Comparison of ENCODE assay signal across 9 cellular contexts in genomic region chr1:28508435-28508754, GRCh38. TPM values are rescaled to one million over a fixed set of nuclear protein-coding genes. Genes with fewer than 3 reads are reported as not detected.
A peak's percentile ranks its signal among the peaks of the same experiment; 100 is the strongest.
DNase-seq lines count a peak whose midpoint lies in the region; ATAC-seq and TF ChIP-seq lines count a peak whose summit lies in the region.
"Had no signal": no experiment of that assay in that cellular context is flagged by ENCODE, and none has a peak within 500 bp of the region (broad histone marks: within the 10 kb centered on the region; RNA-seq: fewer than 3 reads in every experiment).

No MANE protein-coding gene starts in this region.

- H3K27me3 ChIP-seq in iPS-20b (ENCODE audit: insufficient read depth, low read length), result no peaks in the 10 kb centered on the region
- no peaks in the 10 kb centered on the region for H3K27me3 ChIP-seq in tibial nerve

- H3K36me3 ChIP-seq in iPS-20b (ENCODE audit: insufficient read depth, low read depth, low read length), result peaks cover 62% of the 10 kb centered on the region
- peaks cover 0 to 58% (median 0%) of the 10 kb centered on the region in 3 donors for H3K36me3 ChIP-seq in tibial nerve

- TF ChIP-seq POLR2A in tibial nerve (IDR thresholded peaks at IDR 0.05), result no peak

- H3K4me3 ChIP-seq in iPS-20b (ENCODE audit: low read length) (peak overlapping the region; percentile 97), tibial nerve (peak overlapping the region in 3 of 4 donors; percentile 59 to 81 (median 73))

- 28 to 39% methylated on average over 5 of the region's 5 CpGs for WGBS in tibial nerve, 2 donors

- TF ChIP-seq EP300 in tibial nerve (IDR thresholded peaks at IDR 0.05), result no peak

- H3K9me3 ChIP-seq in iPS-20b (ENCODE audit: insufficient read depth, low read depth, low read length) (peaks cover 4% of the 10 kb centered on the region; the same call in 1 of the 2 replicates), tibial nerve (no peaks in the 10 kb centered on the region)

- H3K4me1 ChIP-seq in iPS-20b (ENCODE audit: insufficient read depth, low read length) (peaks cover 11% of the 10 kb centered on the region), tibial nerve (peaks cover 0 to 60% (median 33%) of the 10 kb centered on the region in 4 donors)

- DNase-seq in activated CD8-positive, alpha-beta memory T cell treated with anti-CD3 and anti-CD28 coated beads for 24 hours, result peak; percentile 83
- DNase-seq in activated CD8-positive, alpha-beta memory T cell treated with anti-CD3 and anti-CD28 coated beads, Interleukin-2, amount 50 U/mL, for 4 hours, result no peak
- DNase-seq in activated T-cell treated with anti-CD3 and anti-CD28 coated beads, Interleukin-2, amount 50 U/mL, for 48 hours, result peak; percentile 51 to 55
- DNase-seq in tibial nerve (ENCODE audit: low spot score in 2 of 2) (no peak), Ammon's horn (ENCODE audit: low spot score) (no peak)
- DNase-seq: effector CD8-positive, alpha-beta T cell had no signal

- H3K9ac ChIP-seq in iPS-20b (ENCODE audit: low read depth, low read length), result peak overlapping the region; percentile 100

- ATAC-seq in GM18909 (IDR thresholded peaks at IDR 0.05; ENCODE audit: poor library complexity, unreplicated experiment), result no peak
- ATAC-seq in GM19324 (IDR thresholded peaks at IDR 0.05; ENCODE audit: low FRiP score, unreplicated experiment), result no peak

- H3K27ac ChIP-seq in iPS-20b (ENCODE audit: low read length), result peak overlapping the region; percentile 58
- peak overlapping the region in 3 of 4 donors; percentile 80 to 88 (median 82) for H3K27ac ChIP-seq in tibial nerve

- TF ChIP-seq CTCF in tibial nerve (IDR thresholded peaks at IDR 0.05), result no peak

RNA-seq across cellular contexts. Expression of gene RCC1, which starts 2.6 kb away (rescaled TPM):
- total RNA-seq in tibial nerve, result 10 to 100 TPM; 13.5 to 36.9 (median 19.3) TPM

RNA-seq across cellular contexts. Expression of gene TRNAU1AP, which starts 44.5 kb away (rescaled TPM):
- 10 to 100 TPM; 22.6 to 35.2 (median 29.3) TPM for total RNA-seq in tibial nerve

Comparison
In these comparisons a context has a peak if more than half of its experiments do, and no peak if none do; other contexts are left out.
1. DNase-seq: peak in activated CD8-positive, alpha-beta memory T cell treated with anti-CD3 and anti-CD28 coated beads for 24 hours (single experiment) and activated T-cell treated with anti-CD3 and anti-CD28 coated beads, Interleukin-2, amount 50 U/mL, for 48 hours (2 of 2); none in activated CD8-positive, alpha-beta memory T cell treated with anti-CD3 and anti-CD28 coated beads, Interleukin-2, amount 50 U/mL, for 4 hours (single experiment), tibial nerve (0 of 2) and Ammon's horn (single experiment).